Comparison of ENCODE assay signal across 1 cellular context in genomic region chr4:123546123-123546654, GRCh38.
TF ChIP-seq lines count a peak whose summit lies in the region.

No MANE protein-coding gene starts in this region.

TF ChIP-seq in HepG2, 621 proteins besides CTCF, POLR2A, EP300 and RAD21 (continued from another document and continues in another):
- TF ChIP-seq HMGXB3 (CRISPR knock-in tag; IDR thresholded peaks at IDR 0.05; ENCODE audit: borderline replicate concordance) (0 out of 2 replicates have a peak, but pooled peaks have one; percentile 41), HNF1A (IDR thresholded peaks at IDR 0.05; ENCODE audit: low read depth) (peak; percentile 79), HNF1A (CRISPR knock-in tag; IDR thresholded peaks at IDR 0.05; ENCODE audit: borderline replicate concordance) (peak; percentile 85; the same call in 1 of the 2 replicates), KMT2B (CRISPR knock-in tag; IDR thresholded peaks at IDR 0.05) (0 out of 2 replicates have a peak, but pooled peaks have one; percentile 49), AHDC1 (CRISPR knock-in tag; IDR thresholded peaks at IDR 0.05; ENCODE audit: borderline replicate concordance) (peak; percentile 35; the same call in 1 of the 2 replicates), TAF1 (CRISPR knock-in tag; IDR thresholded peaks at IDR 0.05) (peak; percentile 43; the same call in 1 of the 2 replicates), PPARG (CRISPR knock-in tag; conservative IDR thresholded peaks at IDR 0.05) (peak; percentile 56), ATF7 (IDR thresholded peaks at IDR 0.05) (no peak), ATF7 (CRISPR knock-in tag; IDR thresholded peaks at IDR 0.05) (no peak), ZNF142 (CRISPR knock-in tag; IDR thresholded peaks at IDR 0.05) (no peak), SOX5 (CRISPR knock-in tag; IDR thresholded peaks at IDR 0.05; ENCODE audit: borderline replicate concordance) (0 out of 2 replicates have a peak, but pooled peaks have one; percentile 31), ZSCAN31 (CRISPR knock-in tag; IDR thresholded peaks at IDR 0.05; ENCODE audit: low read depth) (0 out of 2 replicates have a peak, but pooled peaks have one; percentile 24), ZNF547 (CRISPR knock-in tag; IDR thresholded peaks at IDR 0.05) (no peak), KAT8 (CRISPR knock-in tag; IDR thresholded peaks at IDR 0.05) (peak; percentile 44; the same call in 1 of the 2 replicates), ZNF17 (CRISPR knock-in tag; IDR thresholded peaks at IDR 0.05) (no peak), ZNF768 (CRISPR knock-in tag; IDR thresholded peaks at IDR 0.05) (no peak), ZNF775 (CRISPR knock-in tag; IDR thresholded peaks at IDR 0.05; ENCODE audit: borderline replicate concordance) (no peak), ZNF792 (CRISPR knock-in tag; IDR thresholded peaks at IDR 0.05) (0 out of 2 replicates have a peak, but pooled peaks have one; percentile 36), ZNF205 (CRISPR knock-in tag; IDR thresholded peaks at IDR 0.05) (0 out of 2 replicates have a peak, but pooled peaks have one; percentile 6), ZNF572 (CRISPR knock-in tag; IDR thresholded peaks at IDR 0.05) (no peak), SMC3 (IDR thresholded peaks at IDR 0.05; ENCODE audit: low read length) (0 out of 2 replicates have a peak, but pooled peaks have one; percentile 1), SNAPC2 (CRISPR knock-in tag; IDR thresholded peaks at IDR 0.05) (0 out of 2 replicates have a peak, but pooled peaks have one; percentile 48), TCF7 (IDR thresholded peaks at IDR 0.05; ENCODE audit: low read depth) (0 out of 2 replicates have a peak, but pooled peaks have one; percentile 18), GATAD2A (CRISPR knock-in tag; IDR thresholded peaks at IDR 0.05) (peak; percentile 39; the same call in 1 of the 2 replicates), REST (IDR thresholded peaks at IDR 0.05; ENCODE audit: borderline replicate concordance in 1 of 2, low read depth in 1 of 2, low read length in 2 of 2) (peak in 1 of 2 experiments; percentile 4; a peak in 1 of 4 replicates), CREB1 (IDR thresholded peaks at IDR 0.05) (no peak), CREB1 (CRISPR knock-in tag; IDR thresholded peaks at IDR 0.05) (peak; percentile 39), NFIC (IDR thresholded peaks at IDR 0.05; ENCODE audit: low read length) (peak; percentile 51), ZNF550 (CRISPR knock-in tag; IDR thresholded peaks at IDR 0.05; ENCODE audit: borderline replicate concordance) (no peak), SAP130 (CRISPR knock-in tag; IDR thresholded peaks at IDR 0.05; ENCODE audit: low read depth) (peak; percentile 60; the same call in 1 of the 2 replicates)
